19 cellular contexts compared by ENCODE assay signal in the genomic region with DNA sequence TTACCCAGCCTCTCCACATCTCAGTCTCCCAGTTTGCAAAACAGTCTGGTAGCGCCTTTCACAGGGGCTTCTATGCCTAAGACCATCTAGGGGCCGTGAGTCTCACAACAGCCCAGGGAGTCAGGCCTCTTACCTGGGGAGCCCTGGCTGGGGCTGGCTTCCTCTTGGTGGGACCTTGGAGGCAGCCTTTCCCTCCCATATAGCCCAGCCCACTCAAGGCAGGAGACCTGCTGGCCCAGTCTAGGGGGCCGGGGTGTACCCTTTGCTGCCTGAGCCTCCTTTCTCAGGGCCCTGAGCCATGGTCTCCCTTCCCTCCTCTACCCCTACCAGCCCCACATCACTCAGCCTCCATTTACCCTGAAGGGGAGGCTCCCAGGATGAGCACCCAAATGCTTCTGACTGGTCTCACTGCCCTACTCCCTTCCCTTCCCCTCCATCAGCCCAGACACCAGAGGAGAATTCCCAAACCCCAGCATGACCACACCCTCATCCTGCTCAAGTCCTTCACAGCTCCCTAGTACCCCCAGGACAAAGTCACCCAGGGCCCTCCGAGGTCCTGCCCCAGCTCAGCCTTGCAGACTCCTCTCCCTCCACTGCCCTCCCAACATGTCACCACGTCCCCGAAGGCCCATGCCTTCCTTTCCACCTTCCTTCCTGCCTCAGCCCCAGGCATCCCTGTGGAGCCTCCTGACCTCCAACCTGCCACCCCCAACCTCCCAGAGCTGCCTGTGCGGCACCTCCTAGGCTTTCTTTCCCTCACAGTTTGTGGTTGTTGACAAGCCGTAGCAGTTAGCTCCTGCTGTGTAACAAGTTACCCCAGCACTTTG. TPM values are rescaled to one million over a fixed set of nuclear protein-coding genes. Genes with fewer than 3 reads are reported as not detected.
A peak's percentile ranks its signal among the peaks of the same experiment; 100 is the strongest.
DNase-seq lines count a peak whose midpoint lies in the region; ATAC-seq, FAIRE-seq and TF ChIP-seq lines count a peak whose summit lies in the region.
"Had no signal": no experiment of that assay in that cellular context is flagged by ENCODE, and none has a peak within 500 bp of the region (broad histone marks: within the 10 kb centered on the region; RNA-seq: fewer than 3 reads in every experiment).

No MANE protein-coding gene starts in this region.

- no TSS peak for BruUV-seq in K562 (replicated peaks; lab: Mats Ljungman, UMichigan)

- intact Hi-C loops in K562 (cut with micrococcal nuclease) (no loop called here), posterior vena cava (cut with DNase I) (no loop called here)

- no peak overlapping the region for H3K9ac ChIP-seq in K562 (ENCODE audit: insufficient read depth in 1 of 2, low read depth in 2 of 2, low read length in 2 of 2)

- H3K27ac ChIP-seq in K562 (ENCODE audit: extremely low read depth, low read depth, low read length): no peak overlapping the region
- H3K27ac ChIP-seq: dorsolateral prefrontal cortex, gastrocnemius medialis, left lung had no signal

- H3K4me3 Mint-ChIP-seq in HFFc6: no peak overlapping the region

- H3K9me3 Mint-ChIP-seq in HFFc6: peaks cover 18% of the 10 kb centered on the region

- no peak for FAIRE-seq in K562 (lab: Jason Lieb, UNC)

- no peaks in the 10 kb centered on the region for H3K36me3 ChIP-seq in K562 (ENCODE audit: control insufficient read depth, insufficient read depth, low read length)
- H3K36me3 ChIP-seq: gastrocnemius medialis, left lung had no signal

- peaks cover 2 to 58% of the 10 kb centered on the region in 2 experiments; a peak in 3 of 5 replicates for H3K27me3 ChIP-seq in K562 (ENCODE audit: control insufficient read depth in 2 of 2, insufficient read depth in 2 of 2, low read length in 2 of 2)
- H3K27me3 ChIP-seq: gastrocnemius medialis, left lung had no signal

- H3K4me3 ChIP-seq in K562: no peak overlapping the region
- H3K4me3 ChIP-seq: dorsolateral prefrontal cortex, gastrocnemius medialis, left lung had no signal

- TF ChIP-seq POLR2A in K562 (conservative IDR thresholded peaks at IDR 0.05): no peak

- H3K4me1 Mint-ChIP-seq in HFFc6 (ENCODE audit: low read depth): no peaks in the 10 kb centered on the region

- no peak overlapping the region for H3K4me2 ChIP-seq in K562 (ENCODE audit: insufficient read depth, low read length)

- TF ChIP-seq CTCF in K562 (IDR thresholded peaks at IDR 0.05 in 2 of 3, conservative IDR thresholded peaks at IDR 0.05 in 1 of 3; ENCODE audit: insufficient read depth in 2 of 3, low read depth in 1 of 3, low read length in 3 of 3) (no peak), HFFc6 (IDR thresholded peaks at IDR 0.05) (no peak)

- no peak for TF ChIP-seq RAD21 in K562 (CRISPR knock-in tag; conservative IDR thresholded peaks at IDR 0.05 in 1 of 2, IDR thresholded peaks at IDR 0.05 in 1 of 2)

- H3K36me3 Mint-ChIP-seq in HFFc6 (ENCODE audit: low read depth): peaks cover 4% of the 10 kb centered on the region; the same call in 1 of the 2 replicates
- H3K36me3 Mint-ChIP-seq: IgD-negative memory B cell had no signal

- no peaks in the 10 kb centered on the region for H3K9me3 ChIP-seq in K562 (replicated peaks; ENCODE audit: control insufficient read depth, insufficient read depth, low read depth, low read length)
- H3K9me3 ChIP-seq: gastrocnemius medialis, left lung had no signal

- H3K27me3 Mint-ChIP-seq in HFFc6 (ENCODE audit: insufficient read depth): peaks cover 9% of the 10 kb centered on the region

- H3K79me2 ChIP-seq in K562 (ENCODE audit: control insufficient read depth, insufficient read depth, low read length): no peaks in the 10 kb centered on the region

- in situ Hi-C loops in K562 (cut with MboI): no loop called here

- H2AFZ ChIP-seq in K562 (ENCODE audit: low read depth, low read length): no peak overlapping the region

- peak; percentile 51 for DNase-seq in activated effector memory CD4-positive, alpha-beta T cell treated with anti-CD3 and anti-CD28 coated beads, Interleukin-2, amount 50 U/mL, for 16 hours
- DNase-seq in activated effector memory CD4-positive, alpha-beta T cell treated with Interleukin-2 at 50 U/mL for 16 hours: no peak
- DNase-seq in GM03348 (ENCODE audit: low spot score): peak; percentile 3
- no peak for DNase-seq in K562 (ENCODE audit: extremely low read depth in 1 of 4, low spot score in 3 of 4)
- peak; percentile 60 for DNase-seq in posterior vena cava (ENCODE audit: low spot score)
- DNase-seq in HFFc6: no peak
- DNase-seq in amygdala (lab: John Stamatoyannopoulos, UW): no peak
- DNase-seq in stimulated activated CD4-positive, alpha-beta T cell treated with anti-CD3 and anti-CD28 coated beads, Interleukin-1b, Interleukin-23, amount 100 ng/mL, for 48 hours: no peak
- DNase-seq: activated T-cell treated with anti-CD3 and anti-CD28 coated beads for 4 hours; gastrocnemius medialis; HCEC 1CT; NCI-H187 treated with DMSO at 0.1 percent for 48 hours; NCI-H446; RPMI8226; stimulated activated CD4-positive, alpha-beta T cell treated with anti-CD3 and anti-CD28 coated beads, Interleukin-4, amount 100 ng/mL, for 1 hour had no signal

- no peaks in the 10 kb centered on the region for H4K20me1 ChIP-seq in K562 (replicated peaks; ENCODE audit: control insufficient read depth, insufficient read depth, low read length)

- POLR2A ChIA-PET in K562 (lab: Yijun Ruan, JAX): interaction anchor here (0.6 to 0.7 kb wide), 2 partner anchors 12 to 29 kb away, joined by 3 read pairs; no protein-coding TSS in a partner anchor

- no peaks in the 10 kb centered on the region; a peak in 1 of 5 replicates for H3K4me1 ChIP-seq in K562 (replicated peaks in 1 of 2; ENCODE audit: control insufficient read depth in 2 of 2, insufficient read depth in 2 of 2, low read length in 2 of 2)
- H3K4me1 ChIP-seq: gastrocnemius medialis, left lung had no signal

- no peak for ATAC-seq in K562
- ATAC-seq: gastrocnemius medialis, left lung had no signal

- CTCF ChIA-PET in K562 (lab: Yijun Ruan, JAX; ENCODE audit: low intra/inter-chr PET ratio): no interaction called here

- no peak overlapping the region for H3K27ac Mint-ChIP-seq in HFFc6
- H3K27ac Mint-ChIP-seq: IgD-negative memory B cell had no signal

- 2% methylated on average over 5 of the region's 8 CpGs for WGBS in K562 (ENCODE audit: insufficient coverage, low coverage, missing lambda C conversion rate)

- H3K9me1 ChIP-seq in K562 (ENCODE audit: control insufficient read depth, insufficient read depth, low read length): no peaks in the 10 kb centered on the region

- TF ChIP-seq EP300 in K562 (IDR thresholded peaks at IDR 0.05; ENCODE audit: low read length): no peak

TF ChIP-seq in K562, 482 proteins besides CTCF, POLR2A, EP300 and RAD21:
- TF ChIP-seq BCOR (IDR thresholded peaks at IDR 0.05): 0 out of 2 replicates have a peak, but pooled peaks have one; percentile 10
- TF ChIP-seq SMAD4 (CRISPR knock-in tag; conservative IDR thresholded peaks at IDR 0.05): no peak
- TF ChIP-seq NR4A1 (CRISPR knock-in tag; IDR thresholded peaks at IDR 0.05): no peak
- TF ChIP-seq NR4A1 (tag; IDR thresholded peaks at IDR 0.05): no peak

RNA-seq across cellular contexts. Expression of a gene that starts 55.3 kb away (rescaled TPM):
- total RNA-seq in K562 (2011; cell fraction: chromatin; rRNA removed; ENCODE audit: low replicate concordance): not detected in 2 replicates
- not detected in 2 replicates for total RNA-seq in K562 (2011; cell fraction: nucleolus; rRNA removed)
- not detected in 2 replicates for total RNA-seq in K562 (2011; cell fraction: nucleoplasm; rRNA removed)
- 0.14 TPM in 1 of 2 replicates, not detected in the other for total RNA-seq in K562 (2014; rRNA removed)
- not detected in 2 replicates for total RNA-seq in K562 (2014; rRNA removed; fragmentation: Illumina TruSeq; extraction: Trizol)
- total RNA-seq in K562 (2015; rRNA removed; fragmentation: Illumina TruSeq; extraction: Trizol): not detected in 2 replicates
- total RNA-seq in K562 (2021): 0.11 TPM in 1 of 2 replicates, not detected in the other
- polyA plus RNA-seq in K562 (2011; rRNA removed): not detected in 2 replicates
- not detected in 2 replicates for polyA plus RNA-seq in K562 (2011; cell fraction: cytosol; rRNA removed)
- polyA plus RNA-seq in K562 (2011; cell fraction: nucleus; rRNA removed): not detected in 2 replicates
- polyA plus RNA-seq in K562 (2012): 0.37 TPM in 1 of 2 replicates, not detected in the other
- not detected in 2 replicates for polyA plus RNA-seq in K562 (2014; fragmentation: Illumina TruSeq; extraction: Trizol)
- not detected for polyA plus RNA-seq in K562 (2014; fragmentation: Nextera tagmentation; extraction: Ambion mirVana)
- 0.08 TPM in 1 of 2 replicates, not detected in the other for polyA plus RNA-seq in K562 (2014; rRNA removed)
- polyA minus RNA-seq in K562 (2011; rRNA and poly(A)+ RNA removed): not detected in 2 replicates
- polyA minus RNA-seq in K562 (2011; cell fraction: cytosol; rRNA and poly(A)+ RNA removed): not detected in 2 replicates
- not detected in 2 replicates for polyA minus RNA-seq in K562 (2011; cell fraction: nucleus; rRNA and poly(A)+ RNA removed)
- total RNA-seq in posterior vena cava: not detected
- not detected for total RNA-seq in HFFc6 (2021; fragmentation: NEBNext Ultra II Directional; extraction: Animal tissue kit (Norgen Biotek cat#: 25700))
- total RNA-seq: gastrocnemius medialis, left lung, skeletal muscle tissue had no signal

Comparison
In these comparisons a context has a peak if more than half of its experiments do, and no peak if none do; other contexts are left out.
1. DNase-seq: peak in activated effector memory CD4-positive, alpha-beta T cell treated with anti-CD3 and anti-CD28 coated beads, Interleukin-2, amount 50 U/mL, for 16 hours (single experiment), GM03348 (single experiment) and posterior vena cava (single experiment); none in activated effector memory CD4-positive, alpha-beta T cell treated with Interleukin-2 at 50 U/mL for 16 hours (single experiment), K562 (0 of 4), HFFc6 (single experiment), amygdala (0 of 56) and stimulated activated CD4-positive, alpha-beta T cell treated with anti-CD3 and anti-CD28 coated beads, Interleukin-1b, Interleukin-23, amount 100 ng/mL, for 48 hours (single experiment).